ENCODE assay signal across 9 cellular contexts in genomic region chr14:58395565-58395814, GRCh38. TPM values are rescaled to one million over a fixed set of nuclear protein-coding genes. Genes with fewer than 3 reads are reported as not detected.
DNase-seq lines count a peak whose midpoint lies in the region; ATAC-seq and TF ChIP-seq lines count a peak whose summit lies in the region.
"Had no signal": no experiment of that assay in that cellular context is flagged by ENCODE, and none has a peak within 500 bp of the region (broad histone marks: within the 10 kb centered on the region; RNA-seq: fewer than 3 reads in every experiment).

No MANE protein-coding gene starts in this region.

- no peaks in the 10 kb centered on the region for H4K20me1 ChIP-seq in SU-DHL-6 (ENCODE audit: low read depth, low read length)

- no peak for DNase-seq in GM12864 (ENCODE audit: low read depth)
- no peak for DNase-seq in fibroblast of villous mesenchyme (ENCODE audit: low read depth)
- DNase-seq in retinal pigment epithelial cell (ENCODE audit: low read depth) = no peak
- no peak for DNase-seq in COLO668 (lab: John Stamatoyannopoulos, UW; ENCODE audit: unreplicated experiment)
- DNase-seq in C1 segment of cervical spinal cord (lab: John Stamatoyannopoulos, UW) = no peak

- TF ChIP-seq CTCF in GM12864 (IDR thresholded peaks at IDR 0.05; ENCODE audit: low read depth, low read length, missing control alignments) (no peak), SU-DHL-6 (IDR thresholded peaks at IDR 0.05; ENCODE audit: insufficient read depth, low read length, poor library complexity, severe bottlenecking) (no peak), fibroblast of villous mesenchyme (IDR thresholded peaks at IDR 0.05; ENCODE audit: insufficient read depth, low read depth, low read length) (no peak), retinal pigment epithelial cell (conservative IDR thresholded peaks at IDR 0.05; ENCODE audit: low read depth, low read length) (no peak)

- no peaks in the 10 kb centered on the region for H3K79me2 ChIP-seq in SU-DHL-6 (ENCODE audit: insufficient read depth, low read length)

- H3F3A ChIP-seq in SU-DHL-6 (ENCODE audit: insufficient read depth) = peaks cover 3% of the 10 kb centered on the region

- H3K27ac ChIP-seq in SU-DHL-6 (ENCODE audit: low read depth, low read length) = no peak overlapping the region

- no peaks in the 10 kb centered on the region for H3K36me3 ChIP-seq in SU-DHL-6 (ENCODE audit: low read length)

- peak overlapping the region; percentile 64 for H3K9ac ChIP-seq in SU-DHL-6 (ENCODE audit: low read length)

- no peaks in the 10 kb centered on the region for H3K27me3 ChIP-seq in SU-DHL-6 (ENCODE audit: low read length)

- no peaks in the 10 kb centered on the region for H3K9me2 ChIP-seq in SU-DHL-6 (replicated peaks; ENCODE audit: insufficient read depth, low read length)

- H2AFZ ChIP-seq in SU-DHL-6 (ENCODE audit: low read depth, low read length, severe bottlenecking) = peak overlapping the region; percentile 99

- H3K4me2 ChIP-seq in SU-DHL-6 (ENCODE audit: low read depth, low read length, poor library complexity, severe bottlenecking) = peak overlapping the region; percentile 66

- H3K9me3 ChIP-seq in SU-DHL-6 (ENCODE audit: insufficient read depth, low read length) = no peaks in the 10 kb centered on the region

- no peak for ATAC-seq in HG02642 (IDR thresholded peaks at IDR 0.05; ENCODE audit: poor library complexity, unreplicated experiment)
- no peak for ATAC-seq in GM21619 (IDR thresholded peaks at IDR 0.05; ENCODE audit: unreplicated experiment)

- H3K4me3 ChIP-seq in GM12864 (ENCODE audit: low read depth, low read length) = peak overlapping the region; percentile 49
- peak overlapping the region; percentile 54 for H3K4me3 ChIP-seq in SU-DHL-6 (ENCODE audit: insufficient read depth, low read length, poor library complexity, severe bottlenecking)
- peak overlapping the region; percentile 59 for H3K4me3 ChIP-seq in fibroblast of villous mesenchyme (ENCODE audit: low read depth, low read length)
- peak overlapping the region; percentile 35 for H3K4me3 ChIP-seq in retinal pigment epithelial cell (ENCODE audit: low read length)

RNA-seq across cellular contexts. Expression of gene TOMM20L, which starts 0.2 kb away (rescaled TPM):
- total RNA-seq in fibroblast of villous mesenchyme = not detected in 2 replicates
- total RNA-seq: RPMI7951 had no signal

RNA-seq across cellular contexts. Expression of gene TIMM9, which starts 31.8 kb away (rescaled TPM):
- total RNA-seq in fibroblast of villous mesenchyme = 20.3 and 22.9 TPM in 2 replicates

RNA-seq across cellular contexts. Expression of gene KIAA0586, which starts 32.0 kb away (rescaled TPM):
- total RNA-seq in fibroblast of villous mesenchyme = 23.2 and 30.2 TPM in 2 replicates
